Comparison of ENCODE assay signal across 13 cellular contexts in the genomic region with DNA sequence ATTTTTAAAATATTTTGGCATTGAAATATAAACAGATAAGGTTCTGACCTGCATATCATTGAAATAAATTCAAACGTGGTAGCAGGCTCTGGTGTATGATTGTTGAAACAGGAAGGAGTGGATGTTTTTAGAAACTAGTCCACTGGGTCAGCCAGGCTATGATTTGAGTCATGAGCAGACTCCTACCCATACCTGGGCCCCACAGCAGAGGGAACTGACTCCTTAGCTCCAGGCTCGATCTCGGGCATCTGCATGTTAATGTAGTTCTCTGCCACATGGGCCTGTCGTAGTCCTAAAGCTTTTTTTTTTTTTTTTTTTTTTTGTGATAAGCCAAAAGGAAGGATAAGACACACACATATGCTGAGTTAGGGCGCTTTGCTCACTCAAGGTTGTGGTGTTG. TPM values are rescaled to one million over a fixed set of nuclear protein-coding genes. Genes with fewer than 3 reads are reported as not detected.
DNase-seq lines count a peak whose midpoint lies in the region; ATAC-seq and TF ChIP-seq lines count a peak whose summit lies in the region.
"Had no signal": no experiment of that assay in that cellular context is flagged by ENCODE, and none has a peak within 500 bp of the region (broad histone marks: within the 10 kb centered on the region; RNA-seq: fewer than 3 reads in every experiment).

No MANE protein-coding gene starts in this region.

- no peaks in the 10 kb centered on the region for H3K4me1 ChIP-seq in endodermal cell (ENCODE audit: control insufficient read depth, insufficient read depth, low read length)
- H3K4me1 ChIP-seq in prostate gland (replicated peaks) = no peaks in the 10 kb centered on the region
- H3K4me1 ChIP-seq in GM23248 (ENCODE audit: insufficient read depth) = no peaks in the 10 kb centered on the region
- H3K4me1 ChIP-seq: Caco-2 had no signal

- H3K4me3 ChIP-seq in endodermal cell (ENCODE audit: low read length) (no peak overlapping the region), lower leg skin (ENCODE audit: low read depth, poor library complexity, severe bottlenecking) (no peak overlapping the region), prostate gland (no peak overlapping the region), GM23248 (no peak overlapping the region)
- H3K4me3 ChIP-seq: heart right ventricle had no signal

- in situ Hi-C loops in GM13976 (cut with MboI; ENCODE audit: low sequenced_read_pairs, unreplicated experiment) = no loop called here
- in situ Hi-C loops in GM23248 (cut with MboI) = no loop called here

- DNase-seq in GM13976 (ENCODE audit: low spot score) (peak; percentile 52), endodermal cell (peak; percentile 69), lower leg skin (ENCODE audit: low spot score in 2 of 2) (no peak), prostate gland (ENCODE audit: low spot score) (no peak), GM23248 (no peak)
- no peak for DNase-seq in NK-92 treated with Interleukin-12 subunit alpha and Interleukin-12 subunit beta, amount 100 ng/mL, for 24 hours (lab: John Stamatoyannopoulos, UW)
- DNase-seq: amniotic stem cell, Caco-2, heart right ventricle, NCI-H2227 treated with DMSO at 0.1 percent for 48 hours had no signal

- ATAC-seq in GM21381 (IDR thresholded peaks at IDR 0.05; ENCODE audit: unreplicated experiment) (peak; percentile 60), HG03457 (IDR thresholded peaks at IDR 0.05; ENCODE audit: unreplicated experiment) (peak; percentile 53)
- ATAC-seq: heart right ventricle had no signal

- H3K9ac ChIP-seq in endodermal cell (ENCODE audit: extremely low read depth, low read length, poor library complexity, severe bottlenecking) (no peak overlapping the region), GM23248 (no peak overlapping the region)

- H3K4me3 Mint-ChIP-seq in endodermal cell = no peak overlapping the region
- H3K4me3 Mint-ChIP-seq: nephron had no signal

- H3K27me3 Mint-ChIP-seq in endodermal cell (ENCODE audit: insufficient read depth) = no peaks in the 10 kb centered on the region

- peaks cover 27% of the 10 kb centered on the region for H3K4me1 Mint-ChIP-seq in endodermal cell

- intact Hi-C loops in lower leg skin (cut with DNase I; ENCODE audit: low total_unique reads) = no loop called here
- intact Hi-C loops in prostate gland (cut with DNase I) = no loop called here

- no peaks in the 10 kb centered on the region for H3F3A ChIP-seq in GM23248 (ENCODE audit: insufficient read depth)

- H3K36me3 ChIP-seq in endodermal cell (ENCODE audit: control insufficient read depth, insufficient read depth, low read length) (peaks cover 58% of the 10 kb centered on the region), prostate gland (no peaks in the 10 kb centered on the region), GM23248 (ENCODE audit: low read depth) (0 out of 2 replicates have a peak, but pooled peaks cover 3% of the 10 kb centered on the region)

- H3K9me3 Mint-ChIP-seq in endodermal cell = peaks cover 43% of the 10 kb centered on the region

- TF ChIP-seq POLR2A in lower leg skin (IDR thresholded peaks at IDR 0.05) (no peak), prostate gland (IDR thresholded peaks at IDR 0.05) (no peak)

- H3K27me3 ChIP-seq in endodermal cell (ENCODE audit: control insufficient read depth, insufficient read depth, low read length, poor library complexity, severe bottlenecking) (no peaks in the 10 kb centered on the region), prostate gland (replicated peaks; ENCODE audit: insufficient read depth) (no peaks in the 10 kb centered on the region), GM23248 (replicated peaks; ENCODE audit: insufficient read depth) (no peaks in the 10 kb centered on the region)
- H3K27me3 ChIP-seq: heart right ventricle had no signal

- no peak overlapping the region for H3K4me2 ChIP-seq in GM23248 (ENCODE audit: unreplicated experiment)

- no peaks in the 10 kb centered on the region for H3K79me2 ChIP-seq in GM23248 (ENCODE audit: insufficient read depth)

- 20 to 35% methylated on average over 1 to 5 of the region's 5 CpGs for WGBS in endodermal cell (ENCODE audit: insufficient coverage in 1 of 2, insufficient read length in 1 of 2), 2 experiments
- 50 to 63% methylated on average over 5 of the region's 5 CpGs for WGBS in lower leg skin, 2 donors
- WGBS in prostate gland = 53% methylated on average over 5 of the region's 5 CpGs
- WGBS in GM23248 (ENCODE audit: low coverage in 1 of 2, low lambda C conversion rate in 2 of 2, missing lambda C conversion rate in 2 of 2), 2 experiments = 73 to 77% methylated on average over 4 to 5 of the region's 5 CpGs

- no peaks in the 10 kb centered on the region for H3K9me2 ChIP-seq in GM23248 (ENCODE audit: insufficient read depth)

- H3K27ac ChIP-seq in endodermal cell (ENCODE audit: low read depth, low read length) (no peak overlapping the region), prostate gland (peak overlapping the region in 1 of 2 donors; percentile 74), GM23248 (no peak overlapping the region)

- H3K9me3 ChIP-seq in endodermal cell (ENCODE audit: control insufficient read depth, low read length) (no peaks in the 10 kb centered on the region), prostate gland (no peaks in the 10 kb centered on the region), GM23248 (ENCODE audit: low read depth) (no peaks in the 10 kb centered on the region)
- H3K9me3 ChIP-seq: Caco-2, heart right ventricle had no signal

- H4K20me1 ChIP-seq in GM23248 (ENCODE audit: insufficient read depth) = no peaks in the 10 kb centered on the region

- no peak overlapping the region for H3K27ac Mint-ChIP-seq in endodermal cell

- peaks cover 51% of the 10 kb centered on the region for H3K36me3 Mint-ChIP-seq in endodermal cell (ENCODE audit: low read depth)

- H2AFZ ChIP-seq in GM23248 = no peak overlapping the region

- no peak for TF ChIP-seq CTCF in GM13976 (IDR thresholded peaks at IDR 0.05; ENCODE audit: borderline replicate concordance, control extremely low read depth, extremely low read depth, insufficient read depth, missing control alignments)
- TF ChIP-seq CTCF in endodermal cell (conservative IDR thresholded peaks at IDR 0.05) = no peak
- TF ChIP-seq CTCF in lower leg skin (IDR thresholded peaks at IDR 0.05) = no peak
- TF ChIP-seq CTCF in prostate gland (IDR thresholded peaks at IDR 0.05) = no peak

RNA-seq across cellular contexts. Expression of a gene that starts 27.1 kb away (rescaled TPM):
- 10 to 100 TPM; 25.9 to 29.7 TPM for total RNA-seq in endodermal cell
- 23.3 TPM for polyA plus RNA-seq in endodermal cell (2013, experiment 1 of 2)
- 23.1 TPM for polyA plus RNA-seq in endodermal cell (2013, experiment 2 of 2)
- 10 to 100 TPM; 20.0 to 69.6 (median 27.5) TPM for total RNA-seq in lower leg skin
- total RNA-seq in prostate gland = 10 to 100 TPM; 23.6 to 36.2 TPM
- 3.2 and 6.2 TPM in 2 replicates for total RNA-seq in GM23248 (2014; rRNA removed; shearing (Covaris generic))
- 9.6 and 10.4 TPM in 2 replicates for polyA plus RNA-seq in GM23248 (2016; fragmentation: Nextera tagmentation; extraction: Ambion mirVana)

RNA-seq across cellular contexts. Expression of a gene that starts 27.2 kb away (rescaled TPM):
- total RNA-seq in endodermal cell (10 to 100 TPM; 12.8 to 14.7 TPM), lower leg skin (10 to 100 TPM; 12.6 to 16.1 (median 14.9) TPM), prostate gland (10 to 100 TPM; 15.6 to 20.2 TPM)
- 16.2 TPM for polyA plus RNA-seq in endodermal cell (2013, experiment 1 of 2)
- polyA plus RNA-seq in endodermal cell (2013, experiment 2 of 2) = 13.9 TPM
- total RNA-seq in GM23248 (2014; rRNA removed; shearing (Covaris generic)) = 10.4 and 12.3 TPM in 2 replicates
- polyA plus RNA-seq in GM23248 (2016; fragmentation: Nextera tagmentation; extraction: Ambion mirVana) = 11.3 and 12.0 TPM in 2 replicates

RNA-seq across cellular contexts. Expression of a gene that starts 55.3 kb away (rescaled TPM):
- total RNA-seq in endodermal cell (10 to 100 TPM; 26.2 to 61.1 TPM), lower leg skin (10 to 100 TPM in 2 of 4 donors, 1 to 10 TPM in 2; 4.6 to 22.8 (median 12.3) TPM), prostate gland (10 to 100 TPM; 10.1 to 12.3 TPM)
- 119 TPM for polyA plus RNA-seq in endodermal cell (2013, experiment 1 of 2)
- polyA plus RNA-seq in endodermal cell (2013, experiment 2 of 2) = 92.6 TPM
- total RNA-seq in GM23248 (2014; rRNA removed; shearing (Covaris generic)) = 0.65 TPM in 1 of 2 replicates, not detected in the other
- 0.25 and 0.40 TPM in 2 replicates for polyA plus RNA-seq in GM23248 (2016; fragmentation: Nextera tagmentation; extraction: Ambion mirVana)

Comparison
In these comparisons a context has a peak if more than half of its experiments do, and no peak if none do; other contexts are left out.
1. DNase-seq: peak in GM13976 (single experiment) and endodermal cell (single experiment); none in lower leg skin (0 of 2), NK-92 treated with Interleukin-12 subunit alpha and Interleukin-12 subunit beta, amount 100 ng/mL, for 24 hours (single experiment), prostate gland (single experiment) and GM23248 (single experiment).